ENCODE assay signal across 8 cellular contexts in genomic region chr5:38193015-38193581, GRCh38.
DNase-seq lines count a peak whose midpoint lies in the region; ATAC-seq and TF ChIP-seq lines count a peak whose summit lies in the region.

No MANE protein-coding gene starts in this region.

- DNase-seq in NCI-H748 treated with DMSO at 0.1 percent for 48 hours (lab: John Stamatoyannopoulos, UW): peak; percentile 84
- peak; percentile 68 to 69 for DNase-seq in activated CD4-positive, alpha-beta T cell treated with anti-CD3 and anti-CD28 coated beads, Interleukin-2, amount 50 U/mL, for 48 hours
- peak; percentile 23 for DNase-seq in effector CD4-positive, alpha-beta T cell
- DNase-seq in medulla oblongata (ENCODE audit: extremely low spot score): peak; percentile 80
- DNase-seq in stimulated activated CD8-positive, alpha-beta memory T cell treated with anti-CD3 and anti-CD28 coated beads, Interleukin-15, amount 100 ng/mL, for 48 hours (ENCODE audit: low read depth in 2 of 2): peak; percentile 19 to 23

- ATAC-seq in HG03460 (IDR thresholded peaks at IDR 0.05; ENCODE audit: unreplicated experiment) (peak; percentile 77), HG03457 (IDR thresholded peaks at IDR 0.05; ENCODE audit: unreplicated experiment) (no peak)

- TF ChIP-seq CTCF in GM12874 (IDR thresholded peaks at IDR 0.05; ENCODE audit: insufficient read depth, low read depth, low read length): peak; percentile 86

Comparison
In these comparisons a context has a peak if more than half of its experiments do, and no peak if none do; other contexts are left out.
1. DNase-seq: peak in every context shown above with its lines; median percentile 84 in NCI-H748 treated with DMSO at 0.1 percent for 48 hours; 80 in medulla oblongata; 68 in activated CD4-positive, alpha-beta T cell treated with anti-CD3 and anti-CD28 coated beads, Interleukin-2, amount 50 U/mL, for 48 hours; 23 in effector CD4-positive, alpha-beta T cell; 21 in stimulated activated CD8-positive, alpha-beta memory T cell treated with anti-CD3 and anti-CD28 coated beads, Interleukin-15, amount 100 ng/mL, for 48 hours.